ENCODE assay signal across 1 cellular context in the genomic region with DNA sequence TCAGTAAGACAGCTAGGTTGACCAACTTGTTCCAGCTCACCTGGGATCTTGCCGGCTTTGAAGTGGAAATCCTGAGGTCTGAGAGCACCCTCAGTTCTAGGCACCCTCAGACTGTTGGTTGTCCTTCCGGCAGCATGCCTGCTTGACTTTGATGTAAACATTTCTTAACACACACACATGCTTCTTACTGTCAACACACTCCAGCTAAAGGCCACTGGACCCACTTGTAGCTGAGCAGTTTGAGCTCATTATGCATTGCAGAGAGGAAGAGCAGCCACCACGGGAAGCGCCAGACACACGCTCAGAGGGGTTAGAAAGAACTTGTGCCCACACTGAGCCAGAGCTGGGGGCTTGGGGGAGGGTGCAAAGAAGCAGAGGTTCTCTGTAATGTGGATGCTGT.
TF ChIP-seq lines count a peak whose summit lies in the region.

No MANE protein-coding gene starts in this region.

TF ChIP-seq in IMR-90, 13 proteins besides CTCF, POLR2A, EP300 and RAD21:
- no peak for TF ChIP-seq SMC3 (IDR thresholded peaks at IDR 0.05; ENCODE audit: low read depth, low read length)
